ENCODE assay signal across 1 cellular context in the genomic region with DNA sequence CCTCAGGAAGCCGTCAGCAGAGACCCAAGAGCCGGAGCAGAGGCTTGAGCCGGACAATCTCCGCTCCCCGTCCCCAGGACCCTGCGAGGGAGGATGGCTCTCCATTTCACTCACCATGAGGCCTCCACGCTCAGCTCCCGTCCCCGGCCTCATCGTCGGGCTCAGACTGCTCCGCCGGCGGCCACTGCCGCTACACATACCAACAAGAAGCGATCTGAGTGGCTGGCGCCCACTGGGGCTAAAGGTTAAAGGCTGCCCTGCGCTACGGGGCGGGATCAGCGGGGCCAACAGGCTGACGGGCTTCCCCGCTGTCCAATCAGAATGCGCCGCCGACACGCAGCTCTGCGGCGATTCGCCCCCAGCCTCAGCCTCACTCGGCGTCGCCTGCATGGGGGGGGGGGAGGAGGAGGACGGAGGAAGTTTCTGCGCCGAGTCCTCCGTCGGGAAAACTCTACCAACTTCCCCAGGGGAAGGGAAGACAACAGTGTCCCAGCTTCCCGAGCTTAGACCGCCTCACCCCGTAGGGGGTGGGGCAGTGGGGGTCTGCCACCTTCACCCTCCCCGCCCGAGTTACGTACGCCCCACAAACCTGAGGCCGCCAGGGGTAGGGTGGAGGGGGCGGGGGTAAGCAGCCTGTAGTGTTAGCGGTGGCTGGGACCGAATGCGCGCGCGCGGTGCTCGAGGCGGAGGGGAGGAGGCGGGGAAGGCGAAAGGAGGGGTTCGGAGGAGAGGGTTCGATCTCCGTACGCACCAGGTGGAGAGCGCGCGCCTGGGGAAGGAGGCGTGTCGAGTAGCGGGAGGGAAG.
TF ChIP-seq lines count a peak whose summit lies in the region.

A gene (minus strand): TSS at position 220 of the 805 bp plus-strand sequence. CDS start 22 bp downstream, at position 198.

TF ChIP-seq in A549, 52 proteins besides CTCF, POLR2A, EP300 and RAD21 (continued from another document):
- TF ChIP-seq HOXA7 (CRISPR knock-in tag; IDR thresholded peaks at IDR 0.05) (no peak), TFCP2L1 (CRISPR knock-in tag; IDR thresholded peaks at IDR 0.05) (no peak), JUNB (IDR thresholded peaks at IDR 0.05) (no peak), FOSB (CRISPR knock-in tag; IDR thresholded peaks at IDR 0.05) (no peak), EHF (CRISPR knock-in tag; IDR thresholded peaks at IDR 0.05) (no peak), NPAS2 (CRISPR knock-in tag; IDR thresholded peaks at IDR 0.05; ENCODE audit: borderline replicate concordance) (no peak), BHLHE40 (IDR thresholded peaks at IDR 0.05; ENCODE audit: low read depth, low read length) (no peak), TP53 (CRISPR knock-in tag; IDR thresholded peaks at IDR 0.05) (no peak), CHD4 (IDR thresholded peaks at IDR 0.05; ENCODE audit: borderline replicate concordance) (no peak), ZSCAN20 (CRISPR knock-in tag; IDR thresholded peaks at IDR 0.05) (no peak), RCOR1 (IDR thresholded peaks at IDR 0.05; ENCODE audit: low read depth, low read length) (no peak), CBX2 (IDR thresholded peaks at IDR 0.05; ENCODE audit: borderline replicate concordance, low read depth) (no peak), SREBF2 (IDR thresholded peaks at IDR 0.05) (no peak), MAFK (IDR thresholded peaks at IDR 0.05; ENCODE audit: partially characterized antibody) (no peak), JUN (IDR thresholded peaks at IDR 0.05) (peak; percentile 52 to 73; a peak in 4 of 5 replicates), CHD2 (IDR thresholded peaks at IDR 0.05; ENCODE audit: low read length, partially characterized antibody) (peak; percentile 35), KDM1A (IDR thresholded peaks at IDR 0.05; ENCODE audit: low read depth) (no peak)
- TF ChIP-seq, protein P1, sequence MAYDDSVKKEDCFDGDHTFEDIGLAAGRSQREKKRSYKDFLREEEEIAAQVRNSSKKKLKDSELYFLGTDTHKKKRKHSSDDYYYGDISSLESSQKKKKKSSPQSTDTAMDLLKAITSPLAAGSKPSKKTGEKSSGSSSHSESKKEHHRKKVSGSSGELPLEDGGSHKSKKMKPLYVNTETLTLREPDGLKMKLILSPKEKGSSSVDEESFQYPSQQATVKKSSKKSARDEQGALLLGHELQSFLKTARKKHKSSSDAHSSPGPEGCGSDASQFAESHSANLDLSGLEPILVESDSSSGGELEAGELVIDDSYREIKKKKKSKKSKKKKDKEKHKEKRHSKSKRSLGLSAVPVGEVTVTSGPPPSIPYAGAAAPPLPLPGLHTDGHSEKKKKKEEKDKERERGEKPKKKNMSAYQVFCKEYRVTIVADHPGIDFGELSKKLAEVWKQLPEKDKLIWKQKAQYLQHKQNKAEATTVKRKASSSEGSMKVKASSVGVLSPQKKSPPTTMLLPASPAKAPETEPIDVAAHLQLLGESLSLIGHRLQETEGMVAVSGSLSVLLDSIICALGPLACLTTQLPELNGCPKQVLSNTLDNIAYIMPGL (CRISPR knock-in tag; IDR thresholded peaks at IDR 0.05; ENCODE audit: borderline replicate concordance) = no peak
- TF ChIP-seq, protein P2, sequence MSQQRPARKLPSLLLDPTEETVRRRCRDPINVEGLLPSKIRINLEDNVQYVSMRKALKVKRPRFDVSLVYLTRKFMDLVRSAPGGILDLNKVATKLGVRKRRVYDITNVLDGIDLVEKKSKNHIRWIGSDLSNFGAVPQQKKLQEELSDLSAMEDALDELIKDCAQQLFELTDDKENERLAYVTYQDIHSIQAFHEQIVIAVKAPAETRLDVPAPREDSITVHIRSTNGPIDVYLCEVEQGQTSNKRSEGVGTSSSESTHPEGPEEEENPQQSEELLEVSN (IDR thresholded peaks at IDR 0.05; ENCODE audit: borderline replicate concordance, low read depth) = no peak
- TF ChIP-seq, protein P3, sequence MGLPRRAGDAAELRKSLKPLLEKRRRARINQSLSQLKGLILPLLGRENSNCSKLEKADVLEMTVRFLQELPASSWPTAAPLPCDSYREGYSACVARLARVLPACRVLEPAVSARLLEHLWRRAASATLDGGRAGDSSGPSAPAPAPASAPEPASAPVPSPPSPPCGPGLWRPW (IDR thresholded peaks at IDR 0.05) = no peak
- TF ChIP-seq, protein P4, sequence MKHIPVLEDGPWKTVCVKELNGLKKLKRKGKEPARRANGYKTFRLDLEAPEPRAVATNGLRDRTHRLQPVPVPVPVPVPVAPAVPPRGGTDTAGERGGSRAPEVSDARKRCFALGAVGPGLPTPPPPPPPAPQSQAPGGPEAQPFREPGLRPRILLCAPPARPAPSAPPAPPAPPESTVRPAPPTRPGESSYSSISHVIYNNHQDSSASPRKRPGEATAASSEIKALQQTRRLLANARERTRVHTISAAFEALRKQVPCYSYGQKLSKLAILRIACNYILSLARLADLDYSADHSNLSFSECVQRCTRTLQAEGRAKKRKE (CRISPR knock-in tag; IDR thresholded peaks at IDR 0.05; ENCODE audit: low read depth) = no peak
- TF ChIP-seq, protein P5, sequence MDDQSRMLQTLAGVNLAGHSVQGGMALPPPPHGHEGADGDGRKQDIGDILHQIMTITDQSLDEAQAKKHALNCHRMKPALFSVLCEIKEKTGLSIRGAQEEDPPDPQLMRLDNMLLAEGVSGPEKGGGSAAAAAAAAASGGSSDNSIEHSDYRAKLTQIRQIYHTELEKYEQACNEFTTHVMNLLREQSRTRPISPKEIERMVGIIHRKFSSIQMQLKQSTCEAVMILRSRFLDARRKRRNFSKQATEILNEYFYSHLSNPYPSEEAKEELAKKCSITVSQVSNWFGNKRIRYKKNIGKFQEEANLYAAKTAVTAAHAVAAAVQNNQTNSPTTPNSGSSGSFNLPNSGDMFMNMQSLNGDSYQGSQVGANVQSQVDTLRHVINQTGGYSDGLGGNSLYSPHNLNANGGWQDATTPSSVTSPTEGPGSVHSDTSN (IDR thresholded peaks at IDR 0.05) = peak; percentile 96
